8 cellular contexts compared by ENCODE assay signal in the genomic region with DNA sequence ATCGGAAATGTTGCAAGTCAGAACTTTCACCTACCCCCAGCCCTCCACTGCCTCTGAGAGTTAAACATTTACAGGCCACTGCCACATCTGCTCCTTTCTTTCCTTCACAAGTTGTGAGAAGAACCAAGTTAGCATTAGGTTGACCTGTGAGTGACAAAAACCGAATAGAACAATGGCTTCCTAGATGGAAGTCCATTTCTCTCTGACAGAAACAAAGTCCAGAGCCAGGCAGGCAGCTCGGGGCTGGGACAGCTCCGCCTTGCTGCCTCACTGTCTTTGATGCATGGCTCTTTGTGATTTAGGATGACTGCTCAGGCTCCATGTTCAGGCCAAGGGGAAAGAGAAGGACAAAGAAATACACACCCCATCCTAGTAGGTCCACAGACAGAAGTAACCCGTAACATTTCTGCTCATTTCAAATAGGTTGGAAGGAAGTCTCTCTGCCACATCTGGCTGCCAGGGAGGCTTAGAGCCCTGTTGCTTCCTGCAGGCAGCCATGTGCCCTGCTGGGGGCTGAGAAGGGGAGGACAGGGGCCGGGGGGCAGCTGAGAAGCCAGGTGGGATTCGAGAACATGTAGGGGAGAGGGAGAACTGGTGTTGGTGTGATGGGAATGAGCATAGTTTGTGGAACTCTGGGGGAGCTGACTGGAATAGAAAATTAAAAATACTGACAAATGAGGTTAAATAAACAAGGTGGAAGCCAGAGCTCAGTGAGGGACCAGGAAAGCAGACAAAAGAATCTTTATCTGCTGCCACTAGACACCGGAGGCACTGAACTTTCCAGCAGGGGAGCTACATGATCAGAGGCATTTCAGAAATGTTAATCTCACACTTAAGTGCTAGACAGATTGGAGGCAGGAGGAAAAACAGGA. TPM values are rescaled to one million over a fixed set of nuclear protein-coding genes. Genes with fewer than 3 reads are reported as not detected.
A peak's percentile ranks its signal among the peaks of the same experiment; 100 is the strongest.
DNase-seq lines count a peak whose midpoint lies in the region; ATAC-seq and TF ChIP-seq lines count a peak whose summit lies in the region.

No MANE protein-coding gene starts in this region.

- POLR2A ChIA-PET in PC-3 (lab: Charles Lee; ENCODE audit: unreplicated experiment) = interaction anchor here (0.7 to 0.9 kb wide), 2 partner anchors 12 to 71 kb away, joined by 3 to 5 read pairs; no protein-coding TSS in a partner anchor

- no peak overlapping the region for H3K4me2 ChIP-seq in PC-3 (ENCODE audit: low read length)

- TF ChIP-seq EP300 in sigmoid colon (IDR thresholded peaks at IDR 0.05) = no peak

- no peaks in the 10 kb centered on the region for H4K20me1 ChIP-seq in PC-3 (ENCODE audit: low read length)

- H3K79me2 ChIP-seq in PC-3 (ENCODE audit: low read length) = no peaks in the 10 kb centered on the region

- no peak overlapping the region for H3K4me3 ChIP-seq in PC-3 (ENCODE audit: low read length)
- no peak overlapping the region for H3K4me3 ChIP-seq in fibroblast of pulmonary artery (replicated peaks; ENCODE audit: low read depth, low read length)
- H3K4me3 ChIP-seq in sigmoid colon = no peak overlapping the region
- no peak overlapping the region for H3K4me3 ChIP-seq in coronary artery

- no peak for TF ChIP-seq CTCF in PC-3 (conservative IDR thresholded peaks at IDR 0.05; ENCODE audit: low read depth, low read length)
- peak; percentile 24 for TF ChIP-seq CTCF in fibroblast of pulmonary artery (IDR thresholded peaks at IDR 0.05; ENCODE audit: low read length, missing control alignments)
- no peak for TF ChIP-seq CTCF in sigmoid colon (IDR thresholded peaks at IDR 0.05)
- TF ChIP-seq CTCF in coronary artery (IDR thresholded peaks at IDR 0.05) = no peak

- CTCF ChIA-PET in PC-3 (lab: Charles Lee) = no interaction called here

- DNase-seq in 8988T (peak; percentile 46), PC-3 (no peak), fibroblast of pulmonary artery (ENCODE audit: low read depth) (peak; percentile 64), sigmoid colon (no peak), coronary artery (ENCODE audit: low spot score) (no peak)
- DNase-seq in activated CD4-positive, CD25-positive, alpha-beta regulatory T cell (lab: John Stamatoyannopoulos, UW) = no peak

- H2AFZ ChIP-seq in PC-3 (ENCODE audit: low read length) = peak overlapping the region; percentile 49; the same call in 1 of the 2 replicates

- H3K27me3 ChIP-seq in PC-3 (ENCODE audit: low read length) = no peaks in the 10 kb centered on the region
- no peaks in the 10 kb centered on the region for H3K27me3 ChIP-seq in sigmoid colon

- intact Hi-C loops in PC-3 (cut with micrococcal nuclease) = no loop called here
- intact Hi-C loops in sigmoid colon (cut with DNase I) = no loop called here

- no TSS peak for BruUV-seq in PC-3 (replicated peaks; lab: Mats Ljungman, UMichigan)

- H3K4me1 ChIP-seq in PC-3 (ENCODE audit: insufficient read depth, low read length) (peaks cover 22% of the 10 kb centered on the region), sigmoid colon (peaks cover 0 to 73% (median 42%) of the 10 kb centered on the region in 4 donors)

- no peak overlapping the region for H3K9ac ChIP-seq in PC-3 (ENCODE audit: low read length)

- ATAC-seq in GM18907 (IDR thresholded peaks at IDR 0.05; ENCODE audit: unreplicated experiment) (peak; percentile 43), PC-3 (peak; percentile 13; the same call in 1 of the 2 replicates), GM21381 (IDR thresholded peaks at IDR 0.05; ENCODE audit: unreplicated experiment) (no peak)

- WGBS in sigmoid colon, 2 donors = 30 to 36% methylated on average over 8 of the region's 8 CpGs

- H3K27ac ChIP-seq in PC-3 (ENCODE audit: low read length) (0 out of 2 replicates have a peak overlapping the region, but pooled peaks have one; percentile 3), sigmoid colon (peak overlapping the region; percentile 43 to 77 (median 66)), coronary artery (no peak overlapping the region)

- TF ChIP-seq POLR2A in sigmoid colon (IDR thresholded peaks at IDR 0.05) = no peak

- H3K9me3 ChIP-seq in PC-3 (ENCODE audit: low read length) (no peaks in the 10 kb centered on the region), sigmoid colon (no peaks in the 10 kb centered on the region)

- H3K36me3 ChIP-seq in PC-3 (ENCODE audit: low read depth, low read length) (no peaks in the 10 kb centered on the region), sigmoid colon (no peaks in the 10 kb centered on the region)

- no peaks in the 10 kb centered on the region for H3K9me2 ChIP-seq in PC-3 (replicated peaks; ENCODE audit: low read length)

- peaks cover 6% of the 10 kb centered on the region for H3F3A ChIP-seq in PC-3 (ENCODE audit: low read length, unreplicated experiment)

RNA-seq across cellular contexts. Expression of a gene that starts 19.5 kb away (rescaled TPM):
- total RNA-seq in PC-3 (2014; rRNA removed) = 1,173 and 1,198 TPM in 2 replicates
- 10 to 100 TPM; 20.1 to 65.3 (median 21.9) TPM for total RNA-seq in sigmoid colon
- polyA plus RNA-seq in sigmoid colon = 100 to 1,000 TPM; 133 to 193 (median 153) TPM

RNA-seq across cellular contexts. Expression of a gene that starts 21.4 kb away (rescaled TPM):
- total RNA-seq in PC-3 (2014; rRNA removed) = 305 and 401 TPM in 2 replicates
- 100 to 1,000 TPM; 141 to 206 (median 160) TPM for total RNA-seq in sigmoid colon
- polyA plus RNA-seq in sigmoid colon = 100 to 1,000 TPM; 174 to 194 (median 188) TPM

RNA-seq across cellular contexts. Expression of a gene that starts 43.7 kb away (rescaled TPM):
- total RNA-seq in PC-3 (2014; rRNA removed) (1,245 and 1,398 TPM in 2 replicates), sigmoid colon (100 to 1,000 TPM; 245 to 287 (median 267) TPM)
- polyA plus RNA-seq in sigmoid colon = 100 to 1,000 TPM in 2 of 3 donors, 10 to 100 TPM in 1; 96.1 to 306 (median 111) TPM

RNA-seq across cellular contexts. Expression of a gene that starts 46.8 kb away (rescaled TPM):
- total RNA-seq in PC-3 (2014; rRNA removed) (19.6 and 24.9 TPM in 2 replicates), sigmoid colon (10 to 100 TPM in 1 of 4 donors, 1 to 10 TPM in 3; 5.4 to 16.1 (median 6.7) TPM)
- 10 to 100 TPM in 1 of 3 donors, 1 to 10 TPM in 2; 1.8 to 17.4 (median 3.7) TPM for polyA plus RNA-seq in sigmoid colon

Comparison
In these comparisons a context has a peak if more than half of its experiments do, and no peak if none do; other contexts are left out.
1. DNase-seq: peak in 8988T (single experiment) and fibroblast of pulmonary artery (single experiment); none in PC-3 (single experiment), sigmoid colon (single experiment), coronary artery (single experiment) and activated CD4-positive, CD25-positive, alpha-beta regulatory T cell (0 of 4).
2. H3K27ac ChIP-seq: peak in PC-3 (single experiment) and sigmoid colon (4 of 4); none in coronary artery (0 of 2).
3. RNA of a gene that starts 19.5 kb away (total RNA-seq): 1,173 to 1,198 TPM in PC-3; 20.1 to 65.3 TPM in sigmoid colon; every median in the first group is over 10 times any median in the second.